ENCODE assay signal across 8 cellular contexts in the genomic region with DNA sequence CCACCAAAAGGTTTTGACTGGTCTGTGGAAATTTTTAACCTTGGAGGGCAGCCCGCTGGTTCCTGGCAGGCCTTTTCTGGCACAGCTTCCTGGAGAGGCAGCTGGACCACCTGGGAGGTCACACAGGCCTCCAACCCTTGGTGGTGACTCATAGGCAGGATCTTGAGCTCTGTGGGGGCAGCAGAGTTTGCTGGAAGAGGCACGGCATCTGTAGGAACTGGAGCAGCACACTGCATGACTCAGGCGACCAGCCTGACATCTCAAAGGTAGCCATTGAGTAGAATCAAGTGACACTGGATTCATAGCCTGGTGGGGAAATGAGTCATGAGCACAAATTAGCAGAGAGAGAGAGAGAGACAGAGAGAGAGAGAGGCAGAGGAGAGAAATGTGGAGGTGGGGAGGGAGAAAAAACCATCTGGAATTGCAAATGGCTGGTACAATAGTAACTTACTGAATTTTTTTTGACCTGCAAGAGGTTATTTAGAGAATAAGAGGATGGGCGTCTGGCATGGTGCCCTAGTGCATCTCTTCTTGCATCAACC. TPM values are rescaled to one million over a fixed set of nuclear protein-coding genes. Genes with fewer than 3 reads are reported as not detected.
DNase-seq lines count a peak whose midpoint lies in the region; ATAC-seq and TF ChIP-seq lines count a peak whose summit lies in the region.

No MANE protein-coding gene starts in this region.

- peak in 1 of 2 donors; percentile 18 for DNase-seq in activated naive CD4-positive, alpha-beta T cell treated with anti-CD3 and anti-CD28 coated beads, Interleukin-2, amount 50 U/mL, for 72 hours (ENCODE audit: low spot score in 2 of 2)
- no peak for DNase-seq in activated naive CD4-positive, alpha-beta T cell (lab: John Stamatoyannopoulos, UW)
- DNase-seq in SK-MEL-5 (ENCODE audit: low read depth, low spot score) = peak; percentile 97
- DNase-seq in foreskin melanocyte = peak; percentile 90
- DNase-seq in superior temporal gyrus (ENCODE audit: extremely low spot score) = peak; percentile 55
- DNase-seq in NCI-H2107 (lab: John Stamatoyannopoulos, UW) = no peak
- no peak for DNase-seq in GM20000 (ENCODE audit: low spot score)

- no peaks in the 10 kb centered on the region for H3K36me3 Mint-ChIP-seq in activated naive CD4-positive, alpha-beta T cell treated with anti-CD3 and anti-CD28 coated beads, Interleukin-2, amount 50 U/mL, for 72 hours

- H3K9me3 Mint-ChIP-seq in activated naive CD4-positive, alpha-beta T cell treated with anti-CD3 and anti-CD28 coated beads, Interleukin-2, amount 50 U/mL, for 72 hours = no peaks in the 10 kb centered on the region

- no peak overlapping the region for H3K27ac Mint-ChIP-seq in activated naive CD4-positive, alpha-beta T cell treated with anti-CD3 and anti-CD28 coated beads, Interleukin-2, amount 50 U/mL, for 72 hours

- TF ChIP-seq CTCF in GM20000 (IDR thresholded peaks at IDR 0.05; ENCODE audit: extremely low read depth, missing control alignments) = no peak

- in situ Hi-C loops in SK-MEL-5 (cut with HindIII; ENCODE audit: low pct_unique_long_range_greater_than_20kb, low sequenced_read_pairs) = no loop called here

- peak; percentile 86 to 95 for ATAC-seq in activated naive CD4-positive, alpha-beta T cell treated with anti-CD3 and anti-CD28 coated beads, Interleukin-2, amount 50 U/mL, for 72 hours
- ATAC-seq in GM21515 (IDR thresholded peaks at IDR 0.05; ENCODE audit: unreplicated experiment) = no peak

RNA-seq across cellular contexts. Expression of a gene that starts 57.4 kb away (rescaled TPM):
- not detected for total RNA-seq in activated naive CD4-positive, alpha-beta T cell treated with anti-CD3 and anti-CD28 coated beads, Interleukin-2, amount 50 U/mL, for 72 hours
- 28.7 and 32.7 TPM in 2 replicates for total RNA-seq in SK-MEL-5 (2014; rRNA removed; shearing (Covaris generic))
- polyA plus RNA-seq in SK-MEL-5 (2015; cell fraction: cytosol; rRNA removed) = 53.2 and 74.4 TPM in 2 replicates
- 220 and 236 TPM in 2 replicates for polyA plus RNA-seq in SK-MEL-5 (2015; cell fraction: nucleus; rRNA removed)

Comparison
In these comparisons a context has a peak if more than half of its experiments do, and no peak if none do; other contexts are left out.
1. DNase-seq: peak in SK-MEL-5 (single experiment), foreskin melanocyte (single experiment) and superior temporal gyrus (single experiment); none in activated naive CD4-positive, alpha-beta T cell (0 of 4), NCI-H2107 (single experiment) and GM20000 (single experiment).
2. RNA of a gene that starts 57.4 kb away (total RNA-seq): 28.7 to 32.7 TPM in SK-MEL-5; not detected in activated naive CD4-positive, alpha-beta T cell treated with anti-CD3 and anti-CD28 coated beads, Interleukin-2, amount 50 U/mL, for 72 hours; every median in the first group is over 10 times any median in the second.